17 cellular contexts compared by ENCODE assay signal in genomic region chr2:20165677-20166509, GRCh38. TPM values are rescaled to one million over a fixed set of nuclear protein-coding genes. Genes with fewer than 3 reads are reported as not detected.
A peak's percentile ranks its signal among the peaks of the same experiment; 100 is the strongest.
DNase-seq lines count a peak whose midpoint lies in the region; ATAC-seq and TF ChIP-seq lines count a peak whose summit lies in the region.
"Had no signal": no experiment of that assay in that cellular context is flagged by ENCODE, and none has a peak within 500 bp of the region (broad histone marks: within the 10 kb centered on the region; RNA-seq: fewer than 3 reads in every experiment).

No MANE protein-coding gene starts in this region.

- no peaks in the 10 kb centered on the region for H3K4me1 Mint-ChIP-seq in CD14-positive monocyte
- H3K4me1 Mint-ChIP-seq in stimulated activated effector memory CD8-positive, alpha-beta T cell treated with anti-CD3 and anti-CD28 coated beads, Interleukin-12 subunit alpha, Interleukin-12 subunit beta, amount 100 ng/mL, for 72 hours, result no peaks in the 10 kb centered on the region
- H3K4me1 Mint-ChIP-seq: B cell; stimulated activated memory B cell treated with anti-CD40 and anti-IgM and Interleukin-4, amounts not matched to agents 10 μg/mL and 1 μg/mL and 100 μg/mL, for 72 hours had no signal

- intact Hi-C loops in CD14-positive monocyte (cut with micrococcal nuclease), result no loop called here

- H3K27ac Mint-ChIP-seq in CD14-positive monocyte, result no peak overlapping the region
- H3K27ac Mint-ChIP-seq in stimulated activated effector memory CD8-positive, alpha-beta T cell treated with anti-CD3 and anti-CD28 coated beads, Interleukin-12 subunit alpha, Interleukin-12 subunit beta, amount 100 ng/mL, for 72 hours, result no peak overlapping the region
- H3K27ac Mint-ChIP-seq: activated T-helper 1 cell treated with anti-CD3 and anti-CD28 coated beads, Interleukin-12 subunit alpha, Interleukin-12 subunit beta, Interleukin-2, Interleukin-4 antibody, amounts not matched to agents 30 ng/mL and 10 ng/mL and 1 ng/mL, durations not matched to agents 14 hours and 24 hours and 36 hours; B cell; stimulated activated memory B cell treated with anti-CD40 and anti-IgM and Interleukin-4, amounts not matched to agents 10 μg/mL and 1 μg/mL and 100 μg/mL, for 72 hours had no signal

- no peaks in the 10 kb centered on the region for H3K27me3 ChIP-seq in foreskin keratinocyte
- H3K27me3 ChIP-seq: gastrocnemius medialis had no signal

- peak overlapping the region; percentile 0 for H3K27ac ChIP-seq in foreskin keratinocyte
- H3K27ac ChIP-seq: gastrocnemius medialis, prostate gland had no signal

- H3K4me1 ChIP-seq in foreskin keratinocyte, result peaks cover 29% of the 10 kb centered on the region
- H3K4me1 ChIP-seq: gastrocnemius medialis had no signal

- DNase-seq in CD14-positive monocyte (ENCODE audit: low spot score) (peak; percentile 25), NCI-H69 (lab: John Stamatoyannopoulos, UW) (peak; percentile 9), foreskin keratinocyte (no peak), Ammon's horn (ENCODE audit: low spot score) (no peak), MV-4-11 (lab: John Stamatoyannopoulos, UW) (no peak)
- DNase-seq in stimulated activated effector memory CD8-positive, alpha-beta T cell treated with anti-CD3 and anti-CD28 coated beads, Interleukin-12 subunit alpha, Interleukin-12 subunit beta, amount 100 ng/mL, for 72 hours (ENCODE audit: low spot score in 2 of 2), result no peak
- DNase-seq: effector CD8-positive, alpha-beta T cell; gastrocnemius medialis; GF-D8; NCI-H1436; stimulated activated CD4-positive, alpha-beta T cell treated with anti-CD3 and anti-CD28 coated beads, Interleukin-2, amount 100 ng/mL, for 24 hours had no signal

- ATAC-seq in GM19035 (IDR thresholded peaks at IDR 0.05; ENCODE audit: unreplicated experiment) (peak; percentile 46), foreskin keratinocyte (peak; percentile 44), GM18502 (IDR thresholded peaks at IDR 0.05; ENCODE audit: poor library complexity, unreplicated experiment) (no peak)
- no peak for ATAC-seq in stimulated activated effector memory CD8-positive, alpha-beta T cell treated with anti-CD3 and anti-CD28 coated beads, Interleukin-12 subunit alpha, Interleukin-12 subunit beta, amount 100 ng/mL, for 72 hours
- ATAC-seq: gastrocnemius medialis; stimulated activated memory B cell treated with anti-CD40 and anti-IgM and Interleukin-4, amounts not matched to agents 10 μg/mL and 1 μg/mL and 100 μg/mL, for 72 hours had no signal

- H3K27me3 Mint-ChIP-seq in CD14-positive monocyte (ENCODE audit: low read depth in 3 of 3), result peaks cover 2 to 5% (median 3%) of the 10 kb centered on the region in 3 donors

- no peaks in the 10 kb centered on the region for H3K36me3 Mint-ChIP-seq in CD14-positive monocyte
- no peaks in the 10 kb centered on the region for H3K36me3 Mint-ChIP-seq in stimulated activated effector memory CD8-positive, alpha-beta T cell treated with anti-CD3 and anti-CD28 coated beads, Interleukin-12 subunit alpha, Interleukin-12 subunit beta, amount 100 ng/mL, for 72 hours
- H3K36me3 Mint-ChIP-seq: stimulated activated memory B cell treated with anti-CD40 and anti-IgM and Interleukin-4, amounts not matched to agents 10 μg/mL and 1 μg/mL and 100 μg/mL, for 72 hours had no signal

- no peak overlapping the region for H3K4me3 Mint-ChIP-seq in CD14-positive monocyte
- H3K4me3 Mint-ChIP-seq in stimulated activated effector memory CD8-positive, alpha-beta T cell treated with anti-CD3 and anti-CD28 coated beads, Interleukin-12 subunit alpha, Interleukin-12 subunit beta, amount 100 ng/mL, for 72 hours, result no peak overlapping the region
- H3K4me3 Mint-ChIP-seq: activated T-helper 1 cell treated with anti-CD3 and anti-CD28 coated beads, Interleukin-12 subunit alpha, Interleukin-12 subunit beta, Interleukin-2, Interleukin-4 antibody, amounts not matched to agents 30 ng/mL and 10 ng/mL and 1 ng/mL, durations not matched to agents 14 hours and 24 hours and 36 hours; B cell; stimulated activated memory B cell treated with anti-CD40 and anti-IgM and Interleukin-4, amounts not matched to agents 10 μg/mL and 1 μg/mL and 100 μg/mL, for 72 hours had no signal

- H3K9me3 Mint-ChIP-seq in CD14-positive monocyte, result no peaks in the 10 kb centered on the region
- no peaks in the 10 kb centered on the region for H3K9me3 Mint-ChIP-seq in stimulated activated effector memory CD8-positive, alpha-beta T cell treated with anti-CD3 and anti-CD28 coated beads, Interleukin-12 subunit alpha, Interleukin-12 subunit beta, amount 100 ng/mL, for 72 hours
- H3K9me3 Mint-ChIP-seq: activated T-helper 1 cell treated with anti-CD3 and anti-CD28 coated beads, Interleukin-12 subunit alpha, Interleukin-12 subunit beta, Interleukin-2, Interleukin-4 antibody, amounts not matched to agents 30 ng/mL and 10 ng/mL and 1 ng/mL, durations not matched to agents 14 hours and 24 hours and 36 hours; stimulated activated memory B cell treated with anti-CD40 and anti-IgM and Interleukin-4, amounts not matched to agents 10 μg/mL and 1 μg/mL and 100 μg/mL, for 72 hours had no signal

- no peak for TF ChIP-seq CTCF in CD14-positive monocyte (IDR thresholded peaks at IDR 0.05)
- no peak for TF ChIP-seq CTCF in foreskin keratinocyte (conservative IDR thresholded peaks at IDR 0.05)

RNA-seq across cellular contexts. Expression of gene SDC1, which starts 59.0 kb away (rescaled TPM):
- polyA plus RNA-seq in CD14-positive monocyte (not detected), foreskin keratinocyte (824 and 890 TPM in 2 replicates)
- total RNA-seq in foreskin keratinocyte, result 1,300 and 1,305 TPM in 2 replicates
- total RNA-seq: B cell had no signal

Comparison
In these comparisons a context has a peak if more than half of its experiments do, and no peak if none do; other contexts are left out.
1. DNase-seq: peak in CD14-positive monocyte (single experiment) and NCI-H69 (single experiment); none in foreskin keratinocyte (0 of 2), Ammon's horn (single experiment), stimulated activated effector memory CD8-positive, alpha-beta T cell treated with anti-CD3 and anti-CD28 coated beads, Interleukin-12 subunit alpha, Interleukin-12 subunit beta, amount 100 ng/mL, for 72 hours (0 of 2) and MV-4-11 (single experiment).
2. ATAC-seq: peak in GM19035 (single experiment) and foreskin keratinocyte (single experiment); none in stimulated activated effector memory CD8-positive, alpha-beta T cell treated with anti-CD3 and anti-CD28 coated beads, Interleukin-12 subunit alpha, Interleukin-12 subunit beta, amount 100 ng/mL, for 72 hours (single experiment) and GM18502 (single experiment).
3. RNA of gene SDC1, which starts 59.0 kb away (polyA plus RNA-seq): 824 to 890 TPM in foreskin keratinocyte; not detected in CD14-positive monocyte; every median in the first group is over 100 times any median in the second.